ENCODE assay signal across 8 cellular contexts in the genomic region with DNA sequence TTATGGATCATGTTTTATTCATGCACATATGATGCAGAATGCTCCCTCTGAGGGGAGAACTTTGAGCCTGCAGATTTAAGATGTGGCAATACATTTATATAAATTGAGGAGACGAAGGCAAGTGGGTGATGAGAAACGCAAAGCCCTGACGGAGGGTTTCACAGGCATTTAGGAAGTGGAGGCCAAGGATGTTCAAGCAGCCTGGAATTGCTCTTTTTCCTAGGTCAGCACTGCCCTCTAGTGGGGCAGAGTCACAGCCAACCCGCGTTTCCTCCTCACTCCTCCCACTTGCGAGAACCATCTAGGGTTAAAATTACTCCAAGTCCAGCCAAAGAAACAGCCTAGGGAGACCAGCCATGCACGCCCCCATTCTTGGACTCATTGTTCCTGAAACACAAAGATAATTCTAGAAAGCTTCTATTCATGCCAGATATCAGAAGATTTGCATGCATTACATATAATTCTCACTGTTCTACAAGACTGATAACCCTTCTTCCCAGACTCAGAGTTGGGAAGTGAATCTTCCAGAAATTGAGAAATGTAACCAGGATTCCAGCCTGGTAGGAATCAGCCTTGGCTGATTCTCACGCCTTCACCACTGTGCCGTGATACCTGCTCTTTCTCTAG.
DNase-seq lines count a peak whose midpoint lies in the region; ATAC-seq and TF ChIP-seq lines count a peak whose summit lies in the region.

No MANE protein-coding gene starts in this region.

- no peaks in the 10 kb centered on the region for H3K9me3 ChIP-seq in SJSA1 (replicated peaks)
- H3K9me3 ChIP-seq in gastrocnemius medialis: no peaks in the 10 kb centered on the region

- intact Hi-C loops in gastrocnemius medialis (cut with DNase I; ENCODE audit: low total_unique reads): loop anchor here (1.0 to 2.0 kb wide), 2 partner anchors 229 to 778 kb away; a partner anchor contains a TSS

- H3K4me1 ChIP-seq in SJSA1 (replicated peaks) (no peaks in the 10 kb centered on the region), gastrocnemius medialis (peaks cover 0 to 11% of the 10 kb centered on the region in 2 donors)

- DNase-seq in AG10803 (ENCODE audit: low read depth): peak; percentile 66
- DNase-seq in LNCaP clone FGC (ENCODE audit: low read depth): peak; percentile 8
- DNase-seq in SJSA1 (ENCODE audit: low read depth in 1 of 2, low spot score in 2 of 2): peak; percentile 47 to 58
- DNase-seq in anterior cingulate cortex (lab: John Stamatoyannopoulos, UW): peak in 53 of 58 donors; percentile 8 to 87 (median 52)
- DNase-seq in hepatic stellate cell (ENCODE audit: low spot score): peak; percentile 72
- DNase-seq in gastrocnemius medialis: peak in 1 of 2 donors; percentile 22

- H3K27me3 ChIP-seq in SJSA1 (replicated peaks): no peaks in the 10 kb centered on the region
- no peaks in the 10 kb centered on the region for H3K27me3 ChIP-seq in gastrocnemius medialis

- H3K27ac ChIP-seq in SJSA1 (no peak overlapping the region), gastrocnemius medialis (no peak overlapping the region)

- in situ Hi-C loops in gastrocnemius medialis (cut with MboI; ENCODE audit: low sequenced_read_pairs in 4 of 4): loop anchor here (5.0 to 25.0 kb wide), 8 partner anchors 218 to 780 kb away; no protein-coding TSS in a partner anchor

- TF ChIP-seq POLR2A in gastrocnemius medialis (IDR thresholded peaks at IDR 0.05): no peak

- peak; percentile 54 for ATAC-seq in GM18511 (IDR thresholded peaks at IDR 0.05; ENCODE audit: unreplicated experiment)
- ATAC-seq in gastrocnemius medialis: peak; percentile 61 to 66
- no peak for ATAC-seq in HG03432 (IDR thresholded peaks at IDR 0.05; ENCODE audit: unreplicated experiment)

- no peaks in the 10 kb centered on the region for H3K36me3 ChIP-seq in SJSA1
- no peaks in the 10 kb centered on the region for H3K36me3 ChIP-seq in gastrocnemius medialis

- TF ChIP-seq CTCF in AG10803 (conservative IDR thresholded peaks at IDR 0.05; ENCODE audit: low read length) (peak; percentile 95), LNCaP clone FGC (IDR thresholded peaks at IDR 0.05; ENCODE audit: control insufficient read depth, extremely low read depth, insufficient read depth) (peak; percentile 94), gastrocnemius medialis (IDR thresholded peaks at IDR 0.05 in 4 of 5, conservative IDR thresholded peaks at IDR 0.05 in 1 of 5) (peak; percentile 60 to 79 (median 70))

- no peak overlapping the region for H3K4me3 ChIP-seq in AG10803 (ENCODE audit: low read length)
- no peak overlapping the region for H3K4me3 ChIP-seq in LNCaP clone FGC (ENCODE audit: low read depth, low read length)
- H3K4me3 ChIP-seq in SJSA1: no peak overlapping the region
- no peak overlapping the region for H3K4me3 ChIP-seq in gastrocnemius medialis
